Comparison of ENCODE assay signal across 8 cellular contexts in genomic region chr19:17766543-17767131, GRCh38. TPM values are rescaled to one million over a fixed set of nuclear protein-coding genes. Genes with fewer than 3 reads are reported as not detected.
DNase-seq lines count a peak whose midpoint lies in the region; ATAC-seq lines count a peak whose summit lies in the region.

No MANE protein-coding gene starts in this region.

- H3K4me2 ChIP-seq in GM23248 (ENCODE audit: unreplicated experiment), result peak overlapping the region; percentile 65

- in situ Hi-C loops in GM23248 (cut with MboI), result no loop called here

- no peaks in the 10 kb centered on the region for H3K27me3 ChIP-seq in GM23248 (replicated peaks; ENCODE audit: insufficient read depth)

- H3K9me2 ChIP-seq in GM23248 (ENCODE audit: insufficient read depth), result no peaks in the 10 kb centered on the region

- no peaks in the 10 kb centered on the region for H3F3A ChIP-seq in GM23248 (ENCODE audit: insufficient read depth)

- no peaks in the 10 kb centered on the region for H3K79me2 ChIP-seq in GM23248 (ENCODE audit: insufficient read depth)

- no peaks in the 10 kb centered on the region for H3K9me3 ChIP-seq in GM23248 (ENCODE audit: low read depth)

- DNase-seq in Ammon's horn (ENCODE audit: low spot score), result peak; percentile 81
- DNase-seq in GM23248, result peak; percentile 85
- peak; percentile 92 for DNase-seq in NCI-H69 (lab: John Stamatoyannopoulos, UW)
- DNase-seq in hepatic stellate cell (ENCODE audit: low spot score), result peak; percentile 74
- peak; percentile 76 for DNase-seq in putamen (ENCODE audit: low spot score)
- no peak for DNase-seq in NCI-H1436 treated with DMSO at 0.1 percent for 48 hours (lab: John Stamatoyannopoulos, UW)

- H3K27ac ChIP-seq in GM23248 (no peak overlapping the region), angular gyrus (ENCODE audit: low read depth, low read length) (peak overlapping the region; percentile 70)

- H4K20me1 ChIP-seq in GM23248 (ENCODE audit: insufficient read depth), result no peaks in the 10 kb centered on the region

- no peaks in the 10 kb centered on the region for H3K4me1 ChIP-seq in GM23248 (ENCODE audit: insufficient read depth)

- no peak overlapping the region for H3K9ac ChIP-seq in GM23248

- peak overlapping the region; percentile 58 for H3K4me3 ChIP-seq in GM23248

- no peaks in the 10 kb centered on the region for H3K36me3 ChIP-seq in GM23248 (ENCODE audit: low read depth)

- no peak for ATAC-seq in GM19455 (IDR thresholded peaks at IDR 0.05; ENCODE audit: unreplicated experiment)

- 15 to 16% methylated on average over 29 of the region's 29 CpGs for WGBS in GM23248 (ENCODE audit: low coverage in 1 of 2, low lambda C conversion rate in 2 of 2, missing lambda C conversion rate in 2 of 2), 2 experiments

- H2AFZ ChIP-seq in GM23248, result peak overlapping the region; percentile 38; the same call in 1 of the 2 replicates

RNA-seq across cellular contexts. Expression of gene FCHO1, which starts 15.4 kb away (rescaled TPM):
- total RNA-seq in GM23248 (2014; rRNA removed; shearing (Covaris generic)), result 0.43 and 0.89 TPM in 2 replicates
- polyA plus RNA-seq in GM23248 (2016; fragmentation: Nextera tagmentation; extraction: Ambion mirVana), result 0.96 and 1.1 TPM in 2 replicates

RNA-seq across cellular contexts. Expression of gene B3GNT3, which starts 28.3 kb away (rescaled TPM):
- not detected in 2 replicates for total RNA-seq in GM23248 (2014; rRNA removed; shearing (Covaris generic))
- not detected in 2 replicates for polyA plus RNA-seq in GM23248 (2016; fragmentation: Nextera tagmentation; extraction: Ambion mirVana)

RNA-seq across cellular contexts. Expression of gene MAP1S, which starts 47.4 kb away (rescaled TPM):
- 20.4 and 37.1 TPM in 2 replicates for total RNA-seq in GM23248 (2014; rRNA removed; shearing (Covaris generic))
- polyA plus RNA-seq in GM23248 (2016; fragmentation: Nextera tagmentation; extraction: Ambion mirVana), result 41.7 and 44.8 TPM in 2 replicates

RNA-seq across cellular contexts. Expression of gene INSL3, which starts 54.7 kb away (rescaled TPM):
- not detected in 2 replicates for total RNA-seq in GM23248 (2014; rRNA removed; shearing (Covaris generic))
- polyA plus RNA-seq in GM23248 (2016; fragmentation: Nextera tagmentation; extraction: Ambion mirVana), result not detected in 2 replicates
